8 cellular contexts compared by ENCODE assay signal in genomic region chr1:203038891-203039608, GRCh38. TPM values are rescaled to one million over a fixed set of nuclear protein-coding genes. Genes with fewer than 3 reads are reported as not detected.
DNase-seq lines count a peak whose midpoint lies in the region; TF ChIP-seq lines count a peak whose summit lies in the region.

No MANE protein-coding gene starts in this region.

- no peaks in the 10 kb centered on the region for H3K9me3 ChIP-seq in colonic mucosa

- WGBS in lower leg skin, 2 donors = 40 to 45% methylated on average over 15 to 19 of the region's 22 CpGs

- DNase-seq in CD14-positive monocyte (ENCODE audit: low spot score) = no peak
- DNase-seq in H4 (ENCODE audit: low spot score) = peak; percentile 63
- DNase-seq in NCI-H226 = peak; percentile 77
- DNase-seq in activated CD4-positive, alpha-beta T cell treated with anti-CD3 and anti-CD28 coated beads for 48 hours = peak; percentile 77
- DNase-seq in colonic mucosa = peak; percentile 71
- peak; percentile 63 to 89 for DNase-seq in lower leg skin (ENCODE audit: low spot score in 2 of 2)
- peak; percentile 46 for DNase-seq in stimulated activated CD8-positive, alpha-beta memory T cell treated with anti-CD3 and anti-CD28 coated beads, Interleukin-12 subunit alpha, Interleukin-12 subunit beta, amount 100 ng/mL, for 1 hour (ENCODE audit: low read depth)
- DNase-seq in middle frontal gyrus (ENCODE audit: extremely low spot score, low spot score) = no peak

- TF ChIP-seq CTCF in CD14-positive monocyte (IDR thresholded peaks at IDR 0.05) (peak; percentile 95), colonic mucosa (IDR thresholded peaks at IDR 0.05) (peak; percentile 93), lower leg skin (IDR thresholded peaks at IDR 0.05) (peak in 1 of 3 donors; percentile 87)

- no peaks in the 10 kb centered on the region for H3K9me3 Mint-ChIP-seq in CD14-positive monocyte

- peak overlapping the region in 1 of 2 donors; percentile 35 for H3K4me3 Mint-ChIP-seq in CD14-positive monocyte

- TF ChIP-seq POLR2A in lower leg skin (IDR thresholded peaks at IDR 0.05) = no peak

- H3K4me1 ChIP-seq in colonic mucosa = no peaks in the 10 kb centered on the region

- H3K36me3 Mint-ChIP-seq in CD14-positive monocyte = no peaks in the 10 kb centered on the region

- intact Hi-C loops in CD14-positive monocyte (cut with micrococcal nuclease) (loop anchor here (2.0 to 5.0 kb wide), 3 partner anchors 178 to 230 kb away; no protein-coding TSS in a partner anchor), colonic mucosa (cut with DNase I) (loop anchor here (1.0 to 5.0 kb wide), 3 partner anchors 134 to 228 kb away; no protein-coding TSS in a partner anchor), lower leg skin (cut with DNase I; ENCODE audit: low total_unique reads) (loop anchor here (5.0 kb wide), 1 partner anchor 178 kb away; no protein-coding TSS in a partner anchor)

- no peaks in the 10 kb centered on the region for H3K36me3 ChIP-seq in colonic mucosa

- H3K27ac ChIP-seq in colonic mucosa = no peak overlapping the region

- H3K4me1 Mint-ChIP-seq in CD14-positive monocyte = peaks cover 12% of the 10 kb centered on the region

- no peak overlapping the region for H3K9ac ChIP-seq in colonic mucosa (ENCODE audit: low read depth in 2 of 2, low read length in 2 of 2)

- H3K4me3 ChIP-seq in colonic mucosa (no peak overlapping the region), lower leg skin (ENCODE audit: low read depth, poor library complexity, severe bottlenecking) (no peak overlapping the region)

- peaks cover 3 to 36% (median 17%) of the 10 kb centered on the region in 3 donors for H3K27me3 Mint-ChIP-seq in CD14-positive monocyte (ENCODE audit: low read depth in 3 of 3)

- H3K27ac Mint-ChIP-seq in CD14-positive monocyte = no peak overlapping the region

- no peaks in the 10 kb centered on the region for H3K27me3 ChIP-seq in colonic mucosa

RNA-seq across cellular contexts. Expression of gene PPFIA4, which starts 12.8 kb away (rescaled TPM):
- 1 to 10 TPM in 1 of 2 donors, under 1 TPM in 1; 0.52 to 1.0 TPM for polyA plus RNA-seq in CD14-positive monocyte
- total RNA-seq in H4 (2014; rRNA removed; shearing (Covaris generic)) = 0.27 and 1.1 TPM in 2 replicates
- 1 to 10 TPM; 1.6 to 7.3 TPM for total RNA-seq in colonic mucosa
- 1 to 10 TPM; 1.7 to 4.0 (median 2.8) TPM for total RNA-seq in lower leg skin

RNA-seq across cellular contexts. Expression of gene TMEM183A, which starts 31.9 kb away (rescaled TPM):
- 10 to 100 TPM; 60.5 to 70.0 TPM for polyA plus RNA-seq in CD14-positive monocyte
- 82.8 and 82.9 TPM in 2 replicates for total RNA-seq in H4 (2014; rRNA removed; shearing (Covaris generic))
- 100 to 1,000 TPM; 117 to 134 TPM for total RNA-seq in colonic mucosa
- 10 to 100 TPM; 48.8 to 69.3 (median 61.1) TPM for total RNA-seq in lower leg skin

RNA-seq across cellular contexts. Expression of gene MYOG, which starts 46.8 kb away (rescaled TPM):
- polyA plus RNA-seq in CD14-positive monocyte = not detected
- not detected in 2 replicates for total RNA-seq in H4 (2014; rRNA removed; shearing (Covaris generic))
- total RNA-seq in colonic mucosa (not detected), lower leg skin (not detected)

Comparison
In these comparisons a context has a peak if more than half of its experiments do, and no peak if none do; other contexts are left out.
1. DNase-seq: peak in H4 (single experiment), NCI-H226 (single experiment), activated CD4-positive, alpha-beta T cell treated with anti-CD3 and anti-CD28 coated beads for 48 hours (single experiment), colonic mucosa (single experiment), lower leg skin (2 of 2) and stimulated activated CD8-positive, alpha-beta memory T cell treated with anti-CD3 and anti-CD28 coated beads, Interleukin-12 subunit alpha, Interleukin-12 subunit beta, amount 100 ng/mL, for 1 hour (single experiment); none in CD14-positive monocyte (single experiment) and middle frontal gyrus (single experiment).